Comparison of ENCODE assay signal across 10 cellular contexts in genomic region chr14:22464422-22465142, GRCh38.
A peak's percentile ranks its signal among the peaks of the same experiment; 100 is the strongest.
DNase-seq lines count a peak whose midpoint lies in the region; ATAC-seq, FAIRE-seq and TF ChIP-seq lines count a peak whose summit lies in the region.
"Had no signal": no experiment of that assay in that cellular context is flagged by ENCODE, and none has a peak within 500 bp of the region (broad histone marks: within the 10 kb centered on the region; RNA-seq: fewer than 3 reads in every experiment).

No MANE protein-coding gene starts in this region.

- H3K79me2 ChIP-seq in OCI-LY7 (ENCODE audit: insufficient read depth, low read depth, low read length): no peaks in the 10 kb centered on the region

- H3K9me3 ChIP-seq in OCI-LY7 (ENCODE audit: low read length): no peaks in the 10 kb centered on the region
- no peaks in the 10 kb centered on the region for H3K9me3 ChIP-seq in pancreas
- H3K9me3 ChIP-seq in stomach: no peaks in the 10 kb centered on the region

- ATAC-seq in GM18520 (IDR thresholded peaks at IDR 0.05; ENCODE audit: unreplicated experiment) (peak; percentile 49), GM21367 (IDR thresholded peaks at IDR 0.05; ENCODE audit: unreplicated experiment) (peak; percentile 59), HG03045 (IDR thresholded peaks at IDR 0.05; ENCODE audit: unreplicated experiment) (peak; percentile 84), pancreas (no peak)
- ATAC-seq: naive thymus-derived CD4-positive, alpha-beta T cell had no signal

- H3K9me2 ChIP-seq in OCI-LY7 (ENCODE audit: insufficient read depth, low read length): no peaks in the 10 kb centered on the region

- H3K36me3 ChIP-seq in OCI-LY7 (ENCODE audit: insufficient read depth, low read length): no peaks in the 10 kb centered on the region
- no peaks in the 10 kb centered on the region for H3K36me3 ChIP-seq in pancreas
- H3K36me3 ChIP-seq in stomach: no peaks in the 10 kb centered on the region

- intact Hi-C loops in OCI-LY7 (cut with micrococcal nuclease; ENCODE audit: unreplicated experiment) (no loop called here), pancreas (cut with DNase I) (no loop called here), stomach (cut with DNase I; ENCODE audit: low total_unique reads) (loop anchor here (10.0 kb wide), 1 partner anchor 150 kb away; no protein-coding TSS in a partner anchor)

- H3K27me3 ChIP-seq in pancreas (no peaks in the 10 kb centered on the region), stomach (no peaks in the 10 kb centered on the region)

- TF ChIP-seq CTCF in OCI-LY7 (conservative IDR thresholded peaks at IDR 0.05; ENCODE audit: low read length) (no peak), pancreas (IDR thresholded peaks at IDR 0.05) (no peak), stomach (IDR thresholded peaks at IDR 0.05) (no peak)

- no TSS peak for BruUV-seq in OCI-LY7 (replicated peaks; lab: Mats Ljungman, UMichigan)

- H3K4me3 ChIP-seq in OCI-LY7 (ENCODE audit: low read depth, low read length, poor library complexity, severe bottlenecking) (no peak overlapping the region), pancreas (no peak overlapping the region), stomach (no peak overlapping the region)

- no peak for FAIRE-seq in pancreas (lab: Jason Lieb, UNC)

- POLR2A ChIA-PET in OCI-LY7 (lab: Charles Lee): interaction anchor here (0.7 to 4.2 kb wide), 15 partner anchors 11 to 102 kb away, joined by 3 to 18 read pairs (median 5); no protein-coding TSS in a partner anchor

- peak overlapping the region; percentile 17; the same call in 1 of the 2 replicates for H3K4me2 ChIP-seq in OCI-LY7 (ENCODE audit: low read length)

- CTCF ChIA-PET in OCI-LY7 (lab: Charles Lee; ENCODE audit: unreplicated experiment): interaction anchor here (1.0 kb wide), 1 partner anchor 76 kb away, joined by 4 read pairs; no protein-coding TSS in a partner anchor

- no peak for DNase-seq in OCI-LY7 (ENCODE audit: low spot score)
- DNase-seq in pancreas: no peak
- no peak for DNase-seq in stomach
- no peak for DNase-seq in SW480 (ENCODE audit: low spot score)
- no peak for DNase-seq in 8988T
- DNase-seq: DMS153; naive thymus-derived CD4-positive, alpha-beta T cell had no signal

- no peak for TF ChIP-seq EP300 in stomach (IDR thresholded peaks at IDR 0.05)

- no peak for TF ChIP-seq POLR2A in stomach (IDR thresholded peaks at IDR 0.05)

- 87 to 93% methylated on average over 4 of the region's 4 CpGs for WGBS in pancreas, 2 donors
- 89 to 95% (median 92%) methylated on average over 4 of the region's 4 CpGs for WGBS in stomach, 5 donors

- peak overlapping the region; percentile 67; the same call in 1 of the 2 replicates for H2AFZ ChIP-seq in OCI-LY7 (ENCODE audit: low read length)

- H3K27ac ChIP-seq in OCI-LY7 (ENCODE audit: low read depth, low read length, poor library complexity, severe bottlenecking): no peak overlapping the region
- H3K27ac ChIP-seq in pancreas: no peak overlapping the region
- H3K27ac ChIP-seq in stomach: peak overlapping the region in 1 of 5 donors; percentile 14

- no peaks in the 10 kb centered on the region for H4K20me1 ChIP-seq in OCI-LY7 (ENCODE audit: insufficient read depth, low read length)

- peaks cover 73% of the 10 kb centered on the region for H3K4me1 ChIP-seq in OCI-LY7 (ENCODE audit: insufficient read depth, low read length, poor library complexity, severe bottlenecking)
- H3K4me1 ChIP-seq in pancreas: no peaks in the 10 kb centered on the region
- H3K4me1 ChIP-seq in stomach: peaks cover 7 to 31% (median 14%) of the 10 kb centered on the region in 4 donors

Comparison
In these comparisons a context has a peak if more than half of its experiments do, and no peak if none do; other contexts are left out.
1. ATAC-seq: peak in GM18520 (single experiment), GM21367 (single experiment) and HG03045 (single experiment); none in pancreas (0 of 4).